2 cellular contexts compared by ENCODE assay signal in genomic region chr14:72663076-72663487, GRCh38.
A peak's percentile ranks its signal among the peaks of the same experiment; 100 is the strongest.
TF ChIP-seq lines count a peak whose summit lies in the region.

No MANE protein-coding gene starts in this region.

TF ChIP-seq in IMR-90, 13 proteins besides CTCF, POLR2A, EP300 and RAD21:
- TF ChIP-seq MAFK (IDR thresholded peaks at IDR 0.05; ENCODE audit: low read depth, low read length) (no peak), CHD1 (IDR thresholded peaks at IDR 0.05; ENCODE audit: low read depth, low read length) (no peak), RCOR1 (IDR thresholded peaks at IDR 0.05; ENCODE audit: insufficient replicate concordance, low read length) (no peak), BHLHE40 (IDR thresholded peaks at IDR 0.05; ENCODE audit: low read depth, low read length) (no peak), RFX5 (IDR thresholded peaks at IDR 0.05; ENCODE audit: low read depth, low read length) (no peak), FOS (IDR thresholded peaks at IDR 0.05; ENCODE audit: low read depth, low read length) (no peak), NFE2L2 (IDR thresholded peaks at IDR 0.05; ENCODE audit: low read depth, low read length) (no peak), MAZ (IDR thresholded peaks at IDR 0.05; ENCODE audit: borderline replicate concordance, low read depth, low read length) (no peak), CEBPB (IDR thresholded peaks at IDR 0.05; ENCODE audit: low read depth, low read length) (no peak), SMC3 (IDR thresholded peaks at IDR 0.05; ENCODE audit: low read depth, low read length) (no peak), MXI1 (IDR thresholded peaks at IDR 0.05; ENCODE audit: borderline replicate concordance, low read depth, low read length) (no peak)
- TF ChIP-seq, protein P1, sequence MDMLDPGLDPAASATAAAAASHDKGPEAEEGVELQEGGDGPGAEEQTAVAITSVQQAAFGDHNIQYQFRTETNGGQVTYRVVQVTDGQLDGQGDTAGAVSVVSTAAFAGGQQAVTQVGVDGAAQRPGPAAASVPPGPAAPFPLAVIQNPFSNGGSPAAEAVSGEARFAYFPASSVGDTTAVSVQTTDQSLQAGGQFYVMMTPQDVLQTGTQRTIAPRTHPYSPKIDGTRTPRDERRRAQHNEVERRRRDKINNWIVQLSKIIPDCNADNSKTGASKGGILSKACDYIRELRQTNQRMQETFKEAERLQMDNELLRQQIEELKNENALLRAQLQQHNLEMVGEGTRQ (IDR thresholded peaks at IDR 0.05; ENCODE audit: low read depth, low read length), result no peak
- TF ChIP-seq, protein P2, sequence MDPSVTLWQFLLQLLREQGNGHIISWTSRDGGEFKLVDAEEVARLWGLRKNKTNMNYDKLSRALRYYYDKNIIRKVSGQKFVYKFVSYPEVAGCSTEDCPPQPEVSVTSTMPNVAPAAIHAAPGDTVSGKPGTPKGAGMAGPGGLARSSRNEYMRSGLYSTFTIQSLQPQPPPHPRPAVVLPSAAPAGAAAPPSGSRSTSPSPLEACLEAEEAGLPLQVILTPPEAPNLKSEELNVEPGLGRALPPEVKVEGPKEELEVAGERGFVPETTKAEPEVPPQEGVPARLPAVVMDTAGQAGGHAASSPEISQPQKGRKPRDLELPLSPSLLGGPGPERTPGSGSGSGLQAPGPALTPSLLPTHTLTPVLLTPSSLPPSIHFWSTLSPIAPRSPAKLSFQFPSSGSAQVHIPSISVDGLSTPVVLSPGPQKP (IDR thresholded peaks at IDR 0.05; ENCODE audit: borderline replicate concordance, low read depth, low read length), result no peak

TF ChIP-seq in GM12878, 131 proteins besides CTCF, POLR2A, EP300 and RAD21:
- 0 out of 2 replicates have a peak, but pooled peaks have one; percentile 49 for TF ChIP-seq MYB (IDR thresholded peaks at IDR 0.05; ENCODE audit: borderline replicate concordance, low read depth, low read length)
- TF ChIP-seq ATF3 (IDR thresholded peaks at IDR 0.05; ENCODE audit: borderline replicate concordance, extremely low read depth, low read depth, low read length), result no peak
- TF ChIP-seq NR2C1 (IDR thresholded peaks at IDR 0.05), result no peak
- 0 out of 2 replicates have a peak, but pooled peaks have one; percentile 21 for TF ChIP-seq IKZF1 (conservative IDR thresholded peaks at IDR 0.05)
- TF ChIP-seq, protein P3, sequence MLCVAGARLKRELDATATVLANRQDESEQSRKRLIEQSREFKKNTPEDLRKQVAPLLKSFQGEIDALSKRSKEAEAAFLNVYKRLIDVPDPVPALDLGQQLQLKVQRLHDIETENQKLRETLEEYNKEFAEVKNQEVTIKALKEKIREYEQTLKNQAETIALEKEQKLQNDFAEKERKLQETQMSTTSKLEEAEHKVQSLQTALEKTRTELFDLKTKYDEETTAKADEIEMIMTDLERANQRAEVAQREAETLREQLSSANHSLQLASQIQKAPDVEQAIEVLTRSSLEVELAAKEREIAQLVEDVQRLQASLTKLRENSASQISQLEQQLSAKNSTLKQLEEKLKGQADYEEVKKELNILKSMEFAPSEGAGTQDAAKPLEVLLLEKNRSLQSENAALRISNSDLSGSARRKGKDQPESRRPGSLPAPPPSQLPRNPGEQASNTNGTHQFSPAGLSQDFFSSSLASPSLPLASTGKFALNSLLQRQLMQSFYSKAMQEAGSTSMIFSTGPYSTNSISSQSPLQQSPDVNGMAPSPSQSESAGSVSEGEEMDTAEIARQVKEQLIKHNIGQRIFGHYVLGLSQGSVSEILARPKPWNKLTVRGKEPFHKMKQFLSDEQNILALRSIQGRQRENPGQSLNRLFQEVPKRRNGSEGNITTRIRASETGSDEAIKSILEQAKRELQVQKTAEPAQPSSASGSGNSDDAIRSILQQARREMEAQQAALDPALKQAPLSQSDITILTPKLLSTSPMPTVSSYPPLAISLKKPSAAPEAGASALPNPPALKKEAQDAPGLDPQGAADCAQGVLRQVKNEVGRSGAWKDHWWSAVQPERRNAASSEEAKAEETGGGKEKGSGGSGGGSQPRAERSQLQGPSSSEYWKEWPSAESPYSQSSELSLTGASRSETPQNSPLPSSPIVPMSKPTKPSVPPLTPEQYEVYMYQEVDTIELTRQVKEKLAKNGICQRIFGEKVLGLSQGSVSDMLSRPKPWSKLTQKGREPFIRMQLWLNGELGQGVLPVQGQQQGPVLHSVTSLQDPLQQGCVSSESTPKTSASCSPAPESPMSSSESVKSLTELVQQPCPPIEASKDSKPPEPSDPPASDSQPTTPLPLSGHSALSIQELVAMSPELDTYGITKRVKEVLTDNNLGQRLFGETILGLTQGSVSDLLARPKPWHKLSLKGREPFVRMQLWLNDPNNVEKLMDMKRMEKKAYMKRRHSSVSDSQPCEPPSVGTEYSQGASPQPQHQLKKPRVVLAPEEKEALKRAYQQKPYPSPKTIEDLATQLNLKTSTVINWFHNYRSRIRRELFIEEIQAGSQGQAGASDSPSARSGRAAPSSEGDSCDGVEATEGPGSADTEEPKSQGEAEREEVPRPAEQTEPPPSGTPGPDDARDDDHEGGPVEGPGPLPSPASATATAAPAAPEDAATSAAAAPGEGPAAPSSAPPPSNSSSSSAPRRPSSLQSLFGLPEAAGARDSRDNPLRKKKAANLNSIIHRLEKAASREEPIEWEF (IDR thresholded peaks at IDR 0.05; ENCODE audit: insufficient replicate concordance, low read depth, low read length), result no peak
- TF ChIP-seq RB1 (IDR thresholded peaks at IDR 0.05; ENCODE audit: borderline replicate concordance), result no peak
- 0 out of 2 replicates have a peak, but pooled peaks have one; percentile 23 for TF ChIP-seq RELB (IDR thresholded peaks at IDR 0.05; ENCODE audit: low read depth)
- TF ChIP-seq MTA2 (IDR thresholded peaks at IDR 0.05; ENCODE audit: low read depth), result peak; percentile 60
- no peak for TF ChIP-seq JUND (IDR thresholded peaks at IDR 0.05; ENCODE audit: low read depth, low read length)
- TF ChIP-seq IRF4 (IDR thresholded peaks at IDR 0.05; ENCODE audit: low read depth, low read length), result no peak
- TF ChIP-seq, protein P2 (IDR thresholded peaks at IDR 0.05; ENCODE audit: low read depth, low read length), result no peak
- TF ChIP-seq KLF5 (IDR thresholded peaks at IDR 0.05; ENCODE audit: partially characterized antibody), result no peak
- no peak for TF ChIP-seq ZNF207 (IDR thresholded peaks at IDR 0.05; ENCODE audit: borderline replicate concordance)
- no peak for TF ChIP-seq SREBF1 (IDR thresholded peaks at IDR 0.05; ENCODE audit: low read length)
- peak; percentile 97 for TF ChIP-seq ATF7 (IDR thresholded peaks at IDR 0.05; ENCODE audit: low read depth)
- no peak for TF ChIP-seq SPI1 (IDR thresholded peaks at IDR 0.05; ENCODE audit: borderline replicate concordance, insufficient read depth, low read depth, low read length)
- peak; percentile 37 for TF ChIP-seq MEF2B (IDR thresholded peaks at IDR 0.05; ENCODE audit: partially characterized antibody, poor library complexity, severe bottlenecking)
- peak; percentile 63 for TF ChIP-seq JUNB (IDR thresholded peaks at IDR 0.05)
- TF ChIP-seq NBN (IDR thresholded peaks at IDR 0.05), result 0 out of 2 replicates have a peak, but pooled peaks have one; percentile 49
- TF ChIP-seq, protein P4, sequence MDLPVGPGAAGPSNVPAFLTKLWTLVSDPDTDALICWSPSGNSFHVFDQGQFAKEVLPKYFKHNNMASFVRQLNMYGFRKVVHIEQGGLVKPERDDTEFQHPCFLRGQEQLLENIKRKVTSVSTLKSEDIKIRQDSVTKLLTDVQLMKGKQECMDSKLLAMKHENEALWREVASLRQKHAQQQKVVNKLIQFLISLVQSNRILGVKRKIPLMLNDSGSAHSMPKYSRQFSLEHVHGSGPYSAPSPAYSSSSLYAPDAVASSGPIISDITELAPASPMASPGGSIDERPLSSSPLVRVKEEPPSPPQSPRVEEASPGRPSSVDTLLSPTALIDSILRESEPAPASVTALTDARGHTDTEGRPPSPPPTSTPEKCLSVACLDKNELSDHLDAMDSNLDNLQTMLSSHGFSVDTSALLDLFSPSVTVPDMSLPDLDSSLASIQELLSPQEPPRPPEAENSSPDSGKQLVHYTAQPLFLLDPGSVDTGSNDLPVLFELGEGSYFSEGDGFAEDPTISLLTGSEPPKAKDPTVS (IDR thresholded peaks at IDR 0.05; ENCODE audit: low read depth, low read length), result no peak
- TF ChIP-seq EED (IDR thresholded peaks at IDR 0.05; ENCODE audit: low read depth), result no peak
- peak; percentile 33; the same call in 1 of the 2 replicates for TF ChIP-seq RUNX3 (IDR thresholded peaks at IDR 0.05; ENCODE audit: low read length)
- TF ChIP-seq FOXM1 (IDR thresholded peaks at IDR 0.05; ENCODE audit: low read depth, low read length), result no peak
- no peak for TF ChIP-seq SUZ12 (IDR thresholded peaks at IDR 0.05; ENCODE audit: unreplicated experiment)
- no peak for TF ChIP-seq TCF7 (IDR thresholded peaks at IDR 0.05; ENCODE audit: borderline replicate concordance)
- no peak for TF ChIP-seq TARDBP (IDR thresholded peaks at IDR 0.05; ENCODE audit: borderline replicate concordance)
- TF ChIP-seq BCLAF1 (IDR thresholded peaks at IDR 0.05), result no peak
- TF ChIP-seq CREB1 (IDR thresholded peaks at IDR 0.05; ENCODE audit: low read depth), result peak; percentile 46; the same call in 1 of the 2 replicates
- TF ChIP-seq TCF12 (IDR thresholded peaks at IDR 0.05; ENCODE audit: low read depth, low read length), result 0 out of 2 replicates have a peak, but pooled peaks have one; percentile 13
- TF ChIP-seq IKZF2 (IDR thresholded peaks at IDR 0.05), result peak; percentile 25 to 42; a peak in 2 of 4 replicates
- TF ChIP-seq KAT2A (conservative IDR thresholded peaks at IDR 0.05; ENCODE audit: control insufficient read depth, low read depth, low read length), result no peak
- no peak for TF ChIP-seq ZSCAN29 (IDR thresholded peaks at IDR 0.05)
- TF ChIP-seq CREM (IDR thresholded peaks at IDR 0.05; ENCODE audit: low read depth), result peak; percentile 58
- peak; percentile 39; the same call in 1 of the 2 replicates for TF ChIP-seq NFIC (IDR thresholded peaks at IDR 0.05; ENCODE audit: low read depth, low read length)
- peak; percentile 94 for TF ChIP-seq ZNF384 (IDR thresholded peaks at IDR 0.05; ENCODE audit: borderline replicate concordance, low read depth, low read length)
- no peak for TF ChIP-seq SMAD5 (IDR thresholded peaks at IDR 0.05; ENCODE audit: low read depth)
- TF ChIP-seq RAD51 (IDR thresholded peaks at IDR 0.05), result no peak
